29 cellular contexts compared by ENCODE assay signal in the genomic region with DNA sequence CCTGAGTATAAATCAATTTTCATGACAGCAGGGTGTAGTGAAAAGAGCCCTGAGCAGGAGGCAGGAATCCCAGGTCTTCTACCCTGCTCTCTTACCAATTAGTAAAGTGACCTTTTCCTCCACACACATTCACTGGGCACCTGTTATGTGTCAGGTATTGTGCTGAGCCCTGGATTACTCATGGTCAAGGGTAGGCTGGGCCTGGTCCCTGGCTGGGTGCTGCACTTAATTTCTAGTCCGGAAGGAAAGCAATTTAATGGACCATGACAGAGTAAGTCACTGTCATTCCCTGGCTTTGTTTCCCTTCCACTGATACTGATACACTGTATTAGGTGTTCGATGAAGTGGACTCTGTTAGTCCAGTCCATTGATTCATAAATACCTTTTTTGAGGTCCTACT. TPM values are rescaled to one million over a fixed set of nuclear protein-coding genes. Genes with fewer than 3 reads are reported as not detected.
"Had no signal": no experiment of that assay in that cellular context is flagged by ENCODE, and none has a peak within 500 bp of the region (broad histone marks: within the 10 kb centered on the region; RNA-seq: fewer than 3 reads in every experiment).

No MANE protein-coding gene starts in this region.

- DNase-seq: colonic mucosa; effector CD8-positive, alpha-beta T cell; endodermal cell; esophagus squamous epithelium; foreskin melanocyte; glutamatergic neuron; heart right ventricle; hippocampal formation; kidney glomerular epithelial cell; natural killer cell; occipital lobe; ovary; stimulated activated CD4-positive, alpha-beta T cell treated with anti-CD3 and anti-CD28 coated beads, Interleukin-12 subunit alpha, Interleukin-12 subunit beta, amount 100 ng/mL, for 4 hours; stimulated activated CD4-positive, alpha-beta T cell treated with anti-CD3 and anti-CD28 coated beads, Interleukin-1b, Interleukin-23, amount 100 ng/mL, for 48 hours; stimulated activated CD4-positive, alpha-beta T cell treated with anti-CD3 and anti-CD28 coated beads, Interleukin-4, amount 100 ng/mL, for 1 hour; stimulated activated CD8-positive, alpha-beta memory T cell treated with anti-CD3 and anti-CD28 coated beads, Interleukin-4, amount 100 ng/mL, for 48 hours; stimulated activated naive CD4-positive, alpha-beta T cell; stimulated activated naive CD8-positive, alpha-beta T cell treated with anti-CD3 and anti-CD28 coated beads, Interleukin-15, amount 100 ng/mL, for 72 hours; thyroid gland; trophoblast cell had no signal

- H3K9me3 ChIP-seq: colonic mucosa, esophagus squamous epithelium, heart right ventricle, ovary, right atrium auricular region, suprapubic skin, thyroid gland had no signal

- H3K4me1 ChIP-seq: colonic mucosa, esophagus squamous epithelium, heart right ventricle, right atrium auricular region, suprapubic skin, thyroid gland had no signal

- H3K27ac ChIP-seq: colonic mucosa, esophagus squamous epithelium, heart right ventricle, ovary, right atrium auricular region, suprapubic skin, thyroid gland had no signal

- ATAC-seq: heart right ventricle; left lobe of liver; natural killer cell; sciatic nerve; stimulated activated naive CD8-positive, alpha-beta T cell treated with anti-CD3 and anti-CD28 coated beads, Interleukin-15, amount 100 ng/mL, for 72 hours had no signal

- H3K36me3 ChIP-seq: colonic mucosa, esophagus squamous epithelium, heart right ventricle, ovary, right atrium auricular region, suprapubic skin, thyroid gland had no signal

- H3K27me3 ChIP-seq: colonic mucosa, esophagus squamous epithelium, heart right ventricle, ovary, right atrium auricular region, suprapubic skin, thyroid gland had no signal

- H3K4me3 ChIP-seq: colonic mucosa, esophagus squamous epithelium, heart right ventricle, lung, ovary, right atrium auricular region, smooth muscle cell, suprapubic skin, thyroid gland had no signal

RNA-seq across cellular contexts. Expression of a gene that starts 29.1 kb away (rescaled TPM):
- total RNA-seq: endothelial cell of umbilical vein, mononuclear cell, natural killer cell, pulmonary artery endothelial cell, sciatic nerve, suprapubic skin had no signal
